9 cellular contexts compared by ENCODE assay signal in genomic region chr7:12635830-12636229, GRCh38. TPM values are rescaled to one million over a fixed set of nuclear protein-coding genes. Genes with fewer than 3 reads are reported as not detected.
A peak's percentile ranks its signal among the peaks of the same experiment; 100 is the strongest.
DNase-seq lines count a peak whose midpoint lies in the region; ATAC-seq, FAIRE-seq and TF ChIP-seq lines count a peak whose summit lies in the region.
"Had no signal": no experiment of that assay in that cellular context is flagged by ENCODE, and none has a peak within 500 bp of the region (broad histone marks: within the 10 kb centered on the region; RNA-seq: fewer than 3 reads in every experiment).

No MANE protein-coding gene starts in this region.

- no peak overlapping the region for H3K27ac ChIP-seq in foreskin keratinocyte
- H3K27ac ChIP-seq: gastrocnemius medialis had no signal

- H3F3A ChIP-seq in Loucy (ENCODE audit: low read depth): no peaks in the 10 kb centered on the region

- H2AFZ ChIP-seq in Loucy (ENCODE audit: low read length): peak overlapping the region; percentile 72

- no peaks in the 10 kb centered on the region for H3K79me2 ChIP-seq in Loucy (ENCODE audit: insufficient read depth, low read length)

- no peak overlapping the region for H3K9ac ChIP-seq in Loucy (ENCODE audit: low read depth, low read length, poor library complexity, severe bottlenecking)

- no peaks in the 10 kb centered on the region for H3K4me1 ChIP-seq in Loucy (ENCODE audit: insufficient read depth, low read length, poor library complexity, severe bottlenecking)
- H3K4me1 ChIP-seq in foreskin keratinocyte: no peaks in the 10 kb centered on the region
- H3K4me1 ChIP-seq: gastrocnemius medialis had no signal

- FAIRE-seq in GM12892 (lab: Jason Lieb, UNC): peak; percentile 75

- no peaks in the 10 kb centered on the region for H3K36me3 ChIP-seq in Loucy (ENCODE audit: insufficient read depth, low read length)
- H3K36me3 ChIP-seq: gastrocnemius medialis had no signal

- DNase-seq in GM12892 (ENCODE audit: insufficient read length) (no peak), foreskin keratinocyte (peak; percentile 44 to 64), middle frontal gyrus (ENCODE audit: extremely low spot score, low spot score) (no peak), mesenteric fat pad (ENCODE audit: low spot score) (no peak), UCSD-AML1 (lab: John Stamatoyannopoulos, UW; ENCODE audit: unreplicated experiment) (no peak), SK-N-DZ (ENCODE audit: low spot score) (no peak)
- DNase-seq: gastrocnemius medialis had no signal

- TF ChIP-seq POLR2A in GM12892 (IDR thresholded peaks at IDR 0.05; ENCODE audit: low read depth, low read length): no peak

- no peaks in the 10 kb centered on the region for H3K9me2 ChIP-seq in Loucy (replicated peaks; ENCODE audit: low read depth, low read length)

- H3K27me3 ChIP-seq in Loucy (ENCODE audit: insufficient read depth, low read length, poor library complexity, severe bottlenecking) (no peaks in the 10 kb centered on the region), foreskin keratinocyte (no peaks in the 10 kb centered on the region)
- H3K27me3 ChIP-seq: gastrocnemius medialis had no signal

- no peaks in the 10 kb centered on the region for H4K20me1 ChIP-seq in Loucy (ENCODE audit: insufficient read depth, low read length, poor library complexity, severe bottlenecking)

- no peak for TF ChIP-seq CTCF in Loucy (conservative IDR thresholded peaks at IDR 0.05; ENCODE audit: low read length)
- no peak for TF ChIP-seq CTCF in foreskin keratinocyte (conservative IDR thresholded peaks at IDR 0.05)

- no peaks in the 10 kb centered on the region for H3K9me3 ChIP-seq in Loucy (ENCODE audit: insufficient read depth, low read depth, low read length)
- H3K9me3 ChIP-seq: gastrocnemius medialis had no signal

- H3K4me3 ChIP-seq in Loucy (ENCODE audit: low read length, poor library complexity, severe bottlenecking): peak overlapping the region; percentile 20
- H3K4me3 ChIP-seq: gastrocnemius medialis had no signal

- H3K4me2 ChIP-seq in Loucy (ENCODE audit: low read depth, low read length, poor library complexity, severe bottlenecking): peak overlapping the region; percentile 19

- ATAC-seq in GM21529 (IDR thresholded peaks at IDR 0.05; ENCODE audit: unreplicated experiment) (peak; percentile 77), foreskin keratinocyte (peak; percentile 74)

RNA-seq across cellular contexts. Expression of gene ARL4A, which starts 51.6 kb away (rescaled TPM):
- polyA plus RNA-seq in GM12892 (2012; ENCODE audit: missing spikeins): 2.1 TPM
- total RNA-seq in foreskin keratinocyte (14.0 and 15.3 TPM in 2 replicates), mesenteric fat pad (34.9 TPM)
- 11.0 and 15.0 TPM in 2 replicates for polyA plus RNA-seq in foreskin keratinocyte
- polyA plus RNA-seq in SK-N-DZ (2014; cell fraction: cytosol; rRNA removed): 6.1 and 10.7 TPM in 2 replicates
- 3.8 and 8.4 TPM in 2 replicates for polyA plus RNA-seq in SK-N-DZ (2014; cell fraction: nucleus; rRNA removed)

Comparison
In these comparisons a context has a peak if more than half of its experiments do, and no peak if none do; other contexts are left out.
1. DNase-seq: peak in foreskin keratinocyte (2 of 2); none in GM12892 (single experiment), middle frontal gyrus (single experiment), mesenteric fat pad (single experiment), UCSD-AML1 (single experiment) and SK-N-DZ (single experiment).